In the genomic region with DNA sequence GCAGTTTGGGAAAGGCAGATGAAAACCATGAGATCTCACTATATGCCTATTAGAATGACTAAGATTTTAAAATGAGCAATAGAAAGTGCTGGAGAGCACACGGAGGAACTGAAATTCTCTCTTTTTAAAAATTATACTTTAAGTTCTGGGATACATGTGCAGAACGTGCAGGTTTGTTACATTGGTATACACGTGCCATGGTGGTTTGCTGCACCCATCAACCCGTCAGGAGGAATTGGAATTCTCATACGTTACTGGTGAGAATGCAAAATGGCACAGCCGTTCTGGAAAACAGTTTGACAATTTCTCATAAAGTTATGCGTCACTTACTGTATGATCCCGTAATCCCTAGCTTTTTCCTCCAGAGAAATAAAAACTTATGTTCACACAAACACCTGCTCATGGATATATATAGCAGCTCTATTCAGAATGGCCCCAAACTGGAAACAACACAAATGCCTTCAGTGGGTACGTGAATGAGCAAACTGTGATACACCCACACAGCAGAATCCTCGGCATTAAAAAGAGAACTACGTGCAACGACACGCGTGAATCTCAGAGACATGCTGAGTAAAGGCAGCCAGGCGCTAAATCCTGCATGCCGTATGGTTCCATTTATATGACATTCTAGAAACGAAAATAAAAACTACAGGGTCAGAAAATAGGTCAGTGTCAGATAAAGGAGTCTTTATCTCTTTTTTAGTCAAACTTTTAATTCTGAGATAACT, we compare ENCODE assay signal across 18 cellular contexts. TPM values are rescaled to one million over a fixed set of nuclear protein-coding genes. Genes with fewer than 3 reads are reported as not detected.
DNase-seq lines count a peak whose midpoint lies in the region; ATAC-seq, FAIRE-seq and TF ChIP-seq lines count a peak whose summit lies in the region.
"Had no signal": no experiment of that assay in that cellular context is flagged by ENCODE, and none has a peak within 500 bp of the region (broad histone marks: within the 10 kb centered on the region; RNA-seq: fewer than 3 reads in every experiment).

No MANE protein-coding gene starts in this region.

- 54 to 70% methylated on average over 17 of the region's 17 CpGs for WGBS in gastroesophageal sphincter (ENCODE audit: low coverage in 1 of 2), 2 donors

- ATAC-seq in GM18858 (IDR thresholded peaks at IDR 0.05; ENCODE audit: unreplicated experiment) (peak; percentile 42), HG02610 (IDR thresholded peaks at IDR 0.05; ENCODE audit: unreplicated experiment) (peak; percentile 38), gastroesophageal sphincter (no peak)

- no peaks in the 10 kb centered on the region for H3K9me3 ChIP-seq in CD8-positive, alpha-beta memory T cell (ENCODE audit: low read length)
- H3K9me3 ChIP-seq in astrocyte (ENCODE audit: insufficient read depth, low read depth, low read length) (no peaks in the 10 kb centered on the region), vagina (no peaks in the 10 kb centered on the region), gastroesophageal sphincter (no peaks in the 10 kb centered on the region)
- H3K9me3 ChIP-seq: prostate gland had no signal

- H3K27me3 Mint-ChIP-seq in CD8-positive, alpha-beta memory T cell = no peaks in the 10 kb centered on the region
- H3K27me3 Mint-ChIP-seq in astrocyte (ENCODE audit: low read depth, unreplicated experiment) (no peaks in the 10 kb centered on the region), CD14-positive monocyte (ENCODE audit: low read depth in 3 of 3) (no peaks in the 10 kb centered on the region)

- H3K9me3 Mint-ChIP-seq in CD8-positive, alpha-beta memory T cell = no peaks in the 10 kb centered on the region
- H3K9me3 Mint-ChIP-seq in astrocyte (ENCODE audit: unreplicated experiment) (no peaks in the 10 kb centered on the region), CD14-positive monocyte (peaks cover 0 to 3% (median 0%) of the 10 kb centered on the region in 7 donors)

- no peaks in the 10 kb centered on the region for H3K36me3 ChIP-seq in CD8-positive, alpha-beta memory T cell (ENCODE audit: insufficient read depth, low read length)
- H3K36me3 ChIP-seq in astrocyte (ENCODE audit: insufficient read depth, low read length) = no peaks in the 10 kb centered on the region
- H3K36me3 ChIP-seq in vagina = no peaks in the 10 kb centered on the region
- no peaks in the 10 kb centered on the region for H3K36me3 ChIP-seq in gastroesophageal sphincter
- H3K36me3 ChIP-seq: prostate gland had no signal

- no peak for TF ChIP-seq EP300 in gastroesophageal sphincter (IDR thresholded peaks at IDR 0.05)

- H4K20me1 ChIP-seq in astrocyte (ENCODE audit: insufficient read depth, low read length) = no peaks in the 10 kb centered on the region

- H3K4me3 Mint-ChIP-seq in CD8-positive, alpha-beta memory T cell = peak overlapping the region in 4 of 7 donors; percentile 32 to 56 (median 46)
- no peak overlapping the region for H3K4me3 Mint-ChIP-seq in astrocyte (ENCODE audit: unreplicated experiment)
- H3K4me3 Mint-ChIP-seq in CD14-positive monocyte = no peak overlapping the region

- H2AFZ ChIP-seq in astrocyte (ENCODE audit: low read depth, low read length) = no peak overlapping the region

- no peak overlapping the region for H3K27ac ChIP-seq in CD8-positive, alpha-beta memory T cell (ENCODE audit: low read depth, low read length)
- H3K27ac ChIP-seq in astrocyte (ENCODE audit: low read depth, low read length) (no peak overlapping the region), vagina (no peak overlapping the region), gastroesophageal sphincter (no peak overlapping the region)
- H3K27ac ChIP-seq: prostate gland had no signal

- POLR2A ChIA-PET in CD8-positive, alpha-beta memory T cell (lab: Charles Lee) = no interaction called here

- TF ChIP-seq POLR2A in vagina (IDR thresholded peaks at IDR 0.05) (no peak), gastroesophageal sphincter (IDR thresholded peaks at IDR 0.05) (no peak)

- no peaks in the 10 kb centered on the region for H3K36me3 Mint-ChIP-seq in CD8-positive, alpha-beta memory T cell
- H3K36me3 Mint-ChIP-seq in astrocyte (ENCODE audit: low read depth, unreplicated experiment) (no peaks in the 10 kb centered on the region), CD14-positive monocyte (peaks cover 28 to 45% of the 10 kb centered on the region in 2 donors)

- H3K4me2 ChIP-seq in astrocyte (ENCODE audit: low read length) = no peak overlapping the region

- no peaks in the 10 kb centered on the region for H3K79me2 ChIP-seq in astrocyte (ENCODE audit: insufficient read depth, low read length)

- H3K27ac Mint-ChIP-seq in CD8-positive, alpha-beta memory T cell = no peak overlapping the region
- H3K27ac Mint-ChIP-seq in astrocyte (ENCODE audit: unreplicated experiment) (no peak overlapping the region), CD14-positive monocyte (no peak overlapping the region)

- TF ChIP-seq CTCF in astrocyte (IDR thresholded peaks at IDR 0.05; ENCODE audit: insufficient read depth, low read depth, low read length) (no peak), vagina (IDR thresholded peaks at IDR 0.05) (no peak), CD14-positive monocyte (IDR thresholded peaks at IDR 0.05) (no peak), gastroesophageal sphincter (IDR thresholded peaks at IDR 0.05) (no peak)

- CTCF ChIA-PET in CD8-positive, alpha-beta memory T cell (lab: Charles Lee) = no interaction called here

- peaks cover 12 to 34% (median 12%) of the 10 kb centered on the region in 3 donors for H3K4me1 Mint-ChIP-seq in CD8-positive, alpha-beta memory T cell
- H3K4me1 Mint-ChIP-seq in astrocyte (ENCODE audit: low read depth, unreplicated experiment) (peaks cover 24% of the 10 kb centered on the region), CD14-positive monocyte (peaks cover 43% of the 10 kb centered on the region)

- H3K4me3 ChIP-seq in CD8-positive, alpha-beta memory T cell (ENCODE audit: low read length) = no peak overlapping the region
- H3K4me3 ChIP-seq in astrocyte (ENCODE audit: insufficient read depth, low read depth, low read length) = no peak overlapping the region
- H3K4me3 ChIP-seq in vagina = no peak overlapping the region
- no peak overlapping the region for H3K4me3 ChIP-seq in gastroesophageal sphincter
- H3K4me3 ChIP-seq: prostate gland had no signal

- no peak overlapping the region for H3K9ac ChIP-seq in astrocyte (ENCODE audit: low read length)

- intact Hi-C loops in vagina (cut with DNase I) = no loop called here
- intact Hi-C loops in CD14-positive monocyte (cut with micrococcal nuclease) = loop anchor here in 1 of 2 donors (5.0 kb wide), 1 partner anchor 38 kb away; no protein-coding TSS in a partner anchor
- intact Hi-C loops in posterior vena cava (cut with DNase I) = no loop called here

- H3K4me1 ChIP-seq in CD8-positive, alpha-beta memory T cell (ENCODE audit: insufficient read depth, low read length) = peaks cover 8% of the 10 kb centered on the region
- H3K4me1 ChIP-seq in astrocyte (ENCODE audit: insufficient read depth, low read length) (peaks cover 20% of the 10 kb centered on the region), vagina (no peaks in the 10 kb centered on the region), gastroesophageal sphincter (no peaks in the 10 kb centered on the region)
- H3K4me1 ChIP-seq: prostate gland had no signal

- no peaks in the 10 kb centered on the region for H3K27me3 ChIP-seq in CD8-positive, alpha-beta memory T cell (ENCODE audit: insufficient read depth, low read length, poor library complexity, severe bottlenecking)
- H3K27me3 ChIP-seq in astrocyte (ENCODE audit: insufficient read depth, low read length) (no peaks in the 10 kb centered on the region), vagina (no peaks in the 10 kb centered on the region), gastroesophageal sphincter (peaks cover 26% of the 10 kb centered on the region)

- FAIRE-seq in astrocyte (lab: Jason Lieb, UNC) = peak; percentile 76

- no peak for DNase-seq in CD8-positive, alpha-beta memory T cell
- DNase-seq in astrocyte (ENCODE audit: low read depth) = no peak
- no peak for DNase-seq in vagina (ENCODE audit: extremely low spot score in 2 of 2)
- DNase-seq in CD14-positive monocyte (ENCODE audit: low spot score) = no peak
- no peak for DNase-seq in posterior vena cava (ENCODE audit: low spot score)
- DNase-seq: activated CD8-positive, alpha-beta memory T cell treated with anti-CD3 and anti-CD28 coated beads, Interleukin-2, amount 50 U/mL, for 4 hours; effector CD8-positive, alpha-beta T cell; NCI-H2029; stimulated activated CD4-positive, alpha-beta T cell treated with anti-CD3 and anti-CD28 coated beads, Interleukin-4, amount 100 ng/mL, for 4 hours; substantia nigra; T-helper 9 cell had no signal

RNA-seq across cellular contexts. Expression of gene PIK3R6, which starts 11.8 kb away (rescaled TPM):
- under 1 TPM; 0.18 to 0.35 TPM for total RNA-seq in CD8-positive, alpha-beta memory T cell
- 0.61 TPM for polyA plus RNA-seq in CD8-positive, alpha-beta memory T cell
- total RNA-seq in astrocyte (not detected in 2 replicates), vagina (3.2 TPM), posterior vena cava (1 to 10 TPM; 1.1 to 2.1 TPM), gastroesophageal sphincter (1 to 10 TPM; 1.5 to 2.2 (median 2.0) TPM)
- polyA plus RNA-seq in CD14-positive monocyte = 1 to 10 TPM; 3.6 to 5.8 TPM
- total RNA-seq: HT1080, lung microvascular endothelial cell had no signal
- polyA plus RNA-seq: BJ had no signal

RNA-seq across cellular contexts. Expression of gene MFSD6L, which starts 56.5 kb away (rescaled TPM):
- not detected for total RNA-seq in CD8-positive, alpha-beta memory T cell
- polyA plus RNA-seq in CD8-positive, alpha-beta memory T cell = not detected
- total RNA-seq in astrocyte = 0.12 TPM in 1 of 2 replicates, not detected in the other
- total RNA-seq in vagina = not detected
- polyA plus RNA-seq in CD14-positive monocyte = under 1 TPM in 1 of 2 donors, not detected in 1; 0.08 TPM
- under 1 TPM in 1 of 2 donors, not detected in 1; 0.19 TPM for total RNA-seq in posterior vena cava
- under 1 TPM in 1 of 4 donors, not detected in 3; 0.12 TPM for total RNA-seq in gastroesophageal sphincter
- total RNA-seq: HT1080, lung microvascular endothelial cell had no signal
- polyA plus RNA-seq: BJ had no signal

Comparison
In these comparisons a context has a peak if more than half of its experiments do, and no peak if none do; other contexts are left out.
1. H3K4me3 Mint-ChIP-seq: peak in CD8-positive, alpha-beta memory T cell (4 of 7); none in astrocyte (single experiment) and CD14-positive monocyte (0 of 2).